ENCODE assay signal across 1 cellular context in the genomic region with DNA sequence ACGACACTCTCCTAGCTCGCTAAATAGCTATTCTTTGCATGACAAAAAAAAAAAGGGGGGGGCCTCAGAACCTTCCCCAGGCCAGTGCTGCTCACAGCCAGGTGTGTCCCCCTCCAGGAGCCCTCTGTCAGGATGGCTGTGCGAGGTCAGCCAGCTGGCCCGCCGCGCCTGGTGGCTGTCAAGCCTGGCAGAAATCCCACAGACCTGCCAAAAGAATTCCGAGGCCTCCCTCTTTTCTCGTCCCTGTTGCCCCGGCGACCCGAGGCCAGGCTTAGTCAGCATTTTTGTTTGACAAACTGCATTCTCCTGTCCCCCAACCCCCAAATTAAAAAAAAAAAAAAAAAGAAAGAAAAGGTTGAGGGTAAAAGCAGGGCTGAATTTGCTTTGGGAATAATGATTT.
TF ChIP-seq lines count a peak whose summit lies in the region.

No MANE protein-coding gene starts in this region.

TF ChIP-seq in H1, 55 proteins besides CTCF, POLR2A, EP300 and RAD21 (continued from another document):
- TF ChIP-seq, protein P1, sequence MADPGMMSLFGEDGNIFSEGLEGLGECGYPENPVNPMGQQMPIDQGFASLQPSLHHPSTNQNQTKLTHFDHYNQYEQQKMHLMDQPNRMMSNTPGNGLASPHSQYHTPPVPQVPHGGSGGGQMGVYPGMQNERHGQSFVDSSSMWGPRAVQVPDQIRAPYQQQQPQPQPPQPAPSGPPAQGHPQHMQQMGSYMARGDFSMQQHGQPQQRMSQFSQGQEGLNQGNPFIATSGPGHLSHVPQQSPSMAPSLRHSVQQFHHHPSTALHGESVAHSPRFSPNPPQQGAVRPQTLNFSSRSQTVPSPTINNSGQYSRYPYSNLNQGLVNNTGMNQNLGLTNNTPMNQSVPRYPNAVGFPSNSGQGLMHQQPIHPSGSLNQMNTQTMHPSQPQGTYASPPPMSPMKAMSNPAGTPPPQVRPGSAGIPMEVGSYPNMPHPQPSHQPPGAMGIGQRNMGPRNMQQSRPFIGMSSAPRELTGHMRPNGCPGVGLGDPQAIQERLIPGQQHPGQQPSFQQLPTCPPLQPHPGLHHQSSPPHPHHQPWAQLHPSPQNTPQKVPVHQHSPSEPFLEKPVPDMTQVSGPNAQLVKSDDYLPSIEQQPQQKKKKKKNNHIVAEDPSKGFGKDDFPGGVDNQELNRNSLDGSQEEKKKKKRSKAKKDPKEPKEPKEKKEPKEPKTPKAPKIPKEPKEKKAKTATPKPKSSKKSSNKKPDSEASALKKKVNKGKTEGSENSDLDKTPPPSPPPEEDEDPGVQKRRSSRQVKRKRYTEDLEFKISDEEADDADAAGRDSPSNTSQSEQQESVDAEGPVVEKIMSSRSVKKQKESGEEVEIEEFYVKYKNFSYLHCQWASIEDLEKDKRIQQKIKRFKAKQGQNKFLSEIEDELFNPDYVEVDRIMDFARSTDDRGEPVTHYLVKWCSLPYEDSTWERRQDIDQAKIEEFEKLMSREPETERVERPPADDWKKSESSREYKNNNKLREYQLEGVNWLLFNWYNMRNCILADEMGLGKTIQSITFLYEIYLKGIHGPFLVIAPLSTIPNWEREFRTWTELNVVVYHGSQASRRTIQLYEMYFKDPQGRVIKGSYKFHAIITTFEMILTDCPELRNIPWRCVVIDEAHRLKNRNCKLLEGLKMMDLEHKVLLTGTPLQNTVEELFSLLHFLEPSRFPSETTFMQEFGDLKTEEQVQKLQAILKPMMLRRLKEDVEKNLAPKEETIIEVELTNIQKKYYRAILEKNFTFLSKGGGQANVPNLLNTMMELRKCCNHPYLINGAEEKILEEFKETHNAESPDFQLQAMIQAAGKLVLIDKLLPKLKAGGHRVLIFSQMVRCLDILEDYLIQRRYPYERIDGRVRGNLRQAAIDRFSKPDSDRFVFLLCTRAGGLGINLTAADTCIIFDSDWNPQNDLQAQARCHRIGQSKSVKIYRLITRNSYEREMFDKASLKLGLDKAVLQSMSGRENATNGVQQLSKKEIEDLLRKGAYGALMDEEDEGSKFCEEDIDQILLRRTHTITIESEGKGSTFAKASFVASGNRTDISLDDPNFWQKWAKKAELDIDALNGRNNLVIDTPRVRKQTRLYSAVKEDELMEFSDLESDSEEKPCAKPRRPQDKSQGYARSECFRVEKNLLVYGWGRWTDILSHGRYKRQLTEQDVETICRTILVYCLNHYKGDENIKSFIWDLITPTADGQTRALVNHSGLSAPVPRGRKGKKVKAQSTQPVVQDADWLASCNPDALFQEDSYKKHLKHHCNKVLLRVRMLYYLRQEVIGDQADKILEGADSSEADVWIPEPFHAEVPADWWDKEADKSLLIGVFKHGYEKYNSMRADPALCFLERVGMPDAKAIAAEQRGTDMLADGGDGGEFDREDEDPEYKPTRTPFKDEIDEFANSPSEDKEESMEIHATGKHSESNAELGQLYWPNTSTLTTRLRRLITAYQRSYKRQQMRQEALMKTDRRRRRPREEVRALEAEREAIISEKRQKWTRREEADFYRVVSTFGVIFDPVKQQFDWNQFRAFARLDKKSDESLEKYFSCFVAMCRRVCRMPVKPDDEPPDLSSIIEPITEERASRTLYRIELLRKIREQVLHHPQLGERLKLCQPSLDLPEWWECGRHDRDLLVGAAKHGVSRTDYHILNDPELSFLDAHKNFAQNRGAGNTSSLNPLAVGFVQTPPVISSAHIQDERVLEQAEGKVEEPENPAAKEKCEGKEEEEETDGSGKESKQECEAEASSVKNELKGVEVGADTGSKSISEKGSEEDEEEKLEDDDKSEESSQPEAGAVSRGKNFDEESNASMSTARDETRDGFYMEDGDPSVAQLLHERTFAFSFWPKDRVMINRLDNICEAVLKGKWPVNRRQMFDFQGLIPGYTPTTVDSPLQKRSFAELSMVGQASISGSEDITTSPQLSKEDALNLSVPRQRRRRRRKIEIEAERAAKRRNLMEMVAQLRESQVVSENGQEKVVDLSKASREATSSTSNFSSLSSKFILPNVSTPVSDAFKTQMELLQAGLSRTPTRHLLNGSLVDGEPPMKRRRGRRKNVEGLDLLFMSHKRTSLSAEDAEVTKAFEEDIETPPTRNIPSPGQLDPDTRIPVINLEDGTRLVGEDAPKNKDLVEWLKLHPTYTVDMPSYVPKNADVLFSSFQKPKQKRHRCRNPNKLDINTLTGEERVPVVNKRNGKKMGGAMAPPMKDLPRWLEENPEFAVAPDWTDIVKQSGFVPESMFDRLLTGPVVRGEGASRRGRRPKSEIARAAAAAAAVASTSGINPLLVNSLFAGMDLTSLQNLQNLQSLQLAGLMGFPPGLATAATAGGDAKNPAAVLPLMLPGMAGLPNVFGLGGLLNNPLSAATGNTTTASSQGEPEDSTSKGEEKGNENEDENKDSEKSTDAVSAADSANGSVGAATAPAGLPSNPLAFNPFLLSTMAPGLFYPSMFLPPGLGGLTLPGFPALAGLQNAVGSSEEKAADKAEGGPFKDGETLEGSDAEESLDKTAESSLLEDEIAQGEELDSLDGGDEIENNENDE (IDR thresholded peaks at IDR 0.05; ENCODE audit: insufficient replicate concordance, low read length), result no peak
- TF ChIP-seq BRCA1 (IDR thresholded peaks at IDR 0.05; ENCODE audit: low read depth, low read length) (no peak), BACH1 (IDR thresholded peaks at IDR 0.05; ENCODE audit: low read length) (peak; percentile 96), ASH2L (IDR thresholded peaks at IDR 0.05; ENCODE audit: low read length) (no peak), CREB1 (IDR thresholded peaks at IDR 0.05) (no peak), TBP (IDR thresholded peaks at IDR 0.05; ENCODE audit: low read depth, low read length) (no peak), RBBP5 (IDR thresholded peaks at IDR 0.05; ENCODE audit: borderline replicate concordance, low read depth, low read length) (no peak), SP4 (IDR thresholded peaks at IDR 0.05; ENCODE audit: low read length) (no peak), CHD1 (IDR thresholded peaks at IDR 0.05; ENCODE audit: low read depth, low read length) (no peak), TCF12 (IDR thresholded peaks at IDR 0.05; ENCODE audit: low read depth, low read length) (peak; percentile 78; the same call in 1 of the 2 replicates), TAF1 (IDR thresholded peaks at IDR 0.05; ENCODE audit: low read depth, low read length) (no peak), SP1 (IDR thresholded peaks at IDR 0.05; ENCODE audit: low read depth, low read length) (no peak), CTBP2 (IDR thresholded peaks at IDR 0.05; ENCODE audit: borderline replicate concordance, insufficient read depth, insufficient read length, low read length) (peak; percentile 76), SAP30 (IDR thresholded peaks at IDR 0.05; ENCODE audit: insufficient read depth, insufficient replicate concordance, low read length) (peak; percentile 96), BCL11A (IDR thresholded peaks at IDR 0.05; ENCODE audit: low read depth in 2 of 2, low read length in 2 of 2) (no peak), NRF1 (IDR thresholded peaks at IDR 0.05; ENCODE audit: low read depth, low read length) (no peak), TEAD4 (IDR thresholded peaks at IDR 0.05; ENCODE audit: low read depth, low read length) (peak; percentile 58), KDM5A (IDR thresholded peaks at IDR 0.05; ENCODE audit: low read length) (no peak), JUND (IDR thresholded peaks at IDR 0.05; ENCODE audit: low read length) (no peak), GABPA (IDR thresholded peaks at IDR 0.05; ENCODE audit: borderline replicate concordance, insufficient read depth, low read length) (no peak), HDAC2 (IDR thresholded peaks at IDR 0.05; ENCODE audit: borderline replicate concordance in 1 of 2, low read depth in 2 of 2, low read length in 2 of 2) (peak; percentile 76 to 82; a peak in 3 of 4 replicates), ZNF274 (IDR thresholded peaks at IDR 0.05; ENCODE audit: borderline replicate concordance, extremely low read depth, low read length) (no peak), POLR2AphosphoS5 (IDR thresholded peaks at IDR 0.05; ENCODE audit: low read depth, low read length) (no peak), TAF7 (optimal IDR thresholded peaks at IDR 0.05; ENCODE audit: borderline replicate concordance, low read depth, low read length) (no peak), MAFK (IDR thresholded peaks at IDR 0.05; ENCODE audit: low read depth, low read length) (peak; percentile 94), POU5F1 (IDR thresholded peaks at IDR 0.05; ENCODE audit: low read depth, low read length) (no peak), SIN3A (conservative IDR thresholded peaks at IDR 0.05 in 1 of 2, IDR thresholded peaks at IDR 0.05 in 1 of 2; ENCODE audit: low read depth in 1 of 2, low read length in 2 of 2) (peak; percentile 100), SIX5 (IDR thresholded peaks at IDR 0.05; ENCODE audit: low read depth, low read length) (no peak), JUN (IDR thresholded peaks at IDR 0.05; ENCODE audit: low read depth, low read length) (no peak), YY1 (IDR thresholded peaks at IDR 0.05; ENCODE audit: low read depth, low read length) (peak; percentile 49; the same call in 1 of the 2 replicates)
- TF ChIP-seq, protein P2, sequence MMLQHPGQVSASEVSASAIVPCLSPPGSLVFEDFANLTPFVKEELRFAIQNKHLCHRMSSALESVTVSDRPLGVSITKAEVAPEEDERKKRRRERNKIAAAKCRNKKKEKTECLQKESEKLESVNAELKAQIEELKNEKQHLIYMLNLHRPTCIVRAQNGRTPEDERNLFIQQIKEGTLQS (IDR thresholded peaks at IDR 0.05; ENCODE audit: insufficient read depth, low read depth, low read length), result no peak
- TF ChIP-seq, protein P3, sequence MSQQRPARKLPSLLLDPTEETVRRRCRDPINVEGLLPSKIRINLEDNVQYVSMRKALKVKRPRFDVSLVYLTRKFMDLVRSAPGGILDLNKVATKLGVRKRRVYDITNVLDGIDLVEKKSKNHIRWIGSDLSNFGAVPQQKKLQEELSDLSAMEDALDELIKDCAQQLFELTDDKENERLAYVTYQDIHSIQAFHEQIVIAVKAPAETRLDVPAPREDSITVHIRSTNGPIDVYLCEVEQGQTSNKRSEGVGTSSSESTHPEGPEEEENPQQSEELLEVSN (IDR thresholded peaks at IDR 0.05), result no peak
- TF ChIP-seq, protein P4, sequence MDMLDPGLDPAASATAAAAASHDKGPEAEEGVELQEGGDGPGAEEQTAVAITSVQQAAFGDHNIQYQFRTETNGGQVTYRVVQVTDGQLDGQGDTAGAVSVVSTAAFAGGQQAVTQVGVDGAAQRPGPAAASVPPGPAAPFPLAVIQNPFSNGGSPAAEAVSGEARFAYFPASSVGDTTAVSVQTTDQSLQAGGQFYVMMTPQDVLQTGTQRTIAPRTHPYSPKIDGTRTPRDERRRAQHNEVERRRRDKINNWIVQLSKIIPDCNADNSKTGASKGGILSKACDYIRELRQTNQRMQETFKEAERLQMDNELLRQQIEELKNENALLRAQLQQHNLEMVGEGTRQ (IDR thresholded peaks at IDR 0.05; ENCODE audit: low read length), result no peak
- TF ChIP-seq, protein P5, sequence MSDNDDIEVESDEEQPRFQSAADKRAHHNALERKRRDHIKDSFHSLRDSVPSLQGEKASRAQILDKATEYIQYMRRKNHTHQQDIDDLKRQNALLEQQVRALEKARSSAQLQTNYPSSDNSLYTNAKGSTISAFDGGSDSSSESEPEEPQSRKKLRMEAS (IDR thresholded peaks at IDR 0.05), result peak; percentile 35; the same call in 1 of the 2 replicates
- TF ChIP-seq, protein P6, sequence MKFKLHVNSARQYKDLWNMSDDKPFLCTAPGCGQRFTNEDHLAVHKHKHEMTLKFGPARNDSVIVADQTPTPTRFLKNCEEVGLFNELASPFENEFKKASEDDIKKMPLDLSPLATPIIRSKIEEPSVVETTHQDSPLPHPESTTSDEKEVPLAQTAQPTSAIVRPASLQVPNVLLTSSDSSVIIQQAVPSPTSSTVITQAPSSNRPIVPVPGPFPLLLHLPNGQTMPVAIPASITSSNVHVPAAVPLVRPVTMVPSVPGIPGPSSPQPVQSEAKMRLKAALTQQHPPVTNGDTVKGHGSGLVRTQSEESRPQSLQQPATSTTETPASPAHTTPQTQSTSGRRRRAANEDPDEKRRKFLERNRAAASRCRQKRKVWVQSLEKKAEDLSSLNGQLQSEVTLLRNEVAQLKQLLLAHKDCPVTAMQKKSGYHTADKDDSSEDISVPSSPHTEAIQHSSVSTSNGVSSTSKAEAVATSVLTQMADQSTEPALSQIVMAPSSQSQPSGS (IDR thresholded peaks at IDR 0.05; ENCODE audit: low read length), result no peak
